Comparison of ENCODE assay signal across 1 cellular context in the genomic region with DNA sequence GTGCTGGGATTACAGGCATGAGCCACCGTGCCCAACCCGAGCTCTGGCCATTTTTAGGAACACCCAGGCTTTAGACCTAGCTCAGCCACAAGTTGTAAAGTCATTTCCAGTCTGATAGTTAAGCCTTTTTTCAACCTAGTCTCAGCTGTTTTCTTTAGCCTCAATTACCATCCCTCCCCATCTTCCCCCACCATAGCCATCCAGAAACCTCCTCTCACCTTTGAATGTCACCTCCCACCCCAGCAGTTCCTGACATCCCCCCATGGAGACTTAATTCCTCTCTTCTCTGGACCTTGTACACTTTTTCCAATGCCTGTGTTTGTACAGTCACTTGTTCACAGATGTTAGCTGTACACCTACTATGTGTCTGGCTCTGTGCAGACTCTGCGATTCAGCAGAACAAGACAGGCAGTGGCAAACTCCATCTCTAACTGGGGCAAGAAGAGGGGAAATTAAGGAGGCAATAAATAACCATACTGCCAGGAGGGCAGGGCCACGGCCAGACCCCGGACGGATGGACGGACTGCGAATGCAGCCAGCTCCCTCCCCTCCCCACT.
TF ChIP-seq lines count a peak whose summit lies in the region.

No MANE protein-coding gene starts in this region.

TF ChIP-seq in K562, 482 proteins besides CTCF, POLR2A, EP300 and RAD21:
- TF ChIP-seq ZKSCAN1 (IDR thresholded peaks at IDR 0.05; ENCODE audit: low read depth, low read length) (peak; percentile 95), FOXP1 (CRISPR knock-in tag; IDR thresholded peaks at IDR 0.05) (no peak), GATAD2B (IDR thresholded peaks at IDR 0.05; ENCODE audit: borderline replicate concordance) (no peak), ELF4 (CRISPR knock-in tag; IDR thresholded peaks at IDR 0.05) (no peak), NR2C1 (IDR thresholded peaks at IDR 0.05) (no peak), NR2C1 (tag; IDR thresholded peaks at IDR 0.05) (no peak)
- TF ChIP-seq, protein P1, sequence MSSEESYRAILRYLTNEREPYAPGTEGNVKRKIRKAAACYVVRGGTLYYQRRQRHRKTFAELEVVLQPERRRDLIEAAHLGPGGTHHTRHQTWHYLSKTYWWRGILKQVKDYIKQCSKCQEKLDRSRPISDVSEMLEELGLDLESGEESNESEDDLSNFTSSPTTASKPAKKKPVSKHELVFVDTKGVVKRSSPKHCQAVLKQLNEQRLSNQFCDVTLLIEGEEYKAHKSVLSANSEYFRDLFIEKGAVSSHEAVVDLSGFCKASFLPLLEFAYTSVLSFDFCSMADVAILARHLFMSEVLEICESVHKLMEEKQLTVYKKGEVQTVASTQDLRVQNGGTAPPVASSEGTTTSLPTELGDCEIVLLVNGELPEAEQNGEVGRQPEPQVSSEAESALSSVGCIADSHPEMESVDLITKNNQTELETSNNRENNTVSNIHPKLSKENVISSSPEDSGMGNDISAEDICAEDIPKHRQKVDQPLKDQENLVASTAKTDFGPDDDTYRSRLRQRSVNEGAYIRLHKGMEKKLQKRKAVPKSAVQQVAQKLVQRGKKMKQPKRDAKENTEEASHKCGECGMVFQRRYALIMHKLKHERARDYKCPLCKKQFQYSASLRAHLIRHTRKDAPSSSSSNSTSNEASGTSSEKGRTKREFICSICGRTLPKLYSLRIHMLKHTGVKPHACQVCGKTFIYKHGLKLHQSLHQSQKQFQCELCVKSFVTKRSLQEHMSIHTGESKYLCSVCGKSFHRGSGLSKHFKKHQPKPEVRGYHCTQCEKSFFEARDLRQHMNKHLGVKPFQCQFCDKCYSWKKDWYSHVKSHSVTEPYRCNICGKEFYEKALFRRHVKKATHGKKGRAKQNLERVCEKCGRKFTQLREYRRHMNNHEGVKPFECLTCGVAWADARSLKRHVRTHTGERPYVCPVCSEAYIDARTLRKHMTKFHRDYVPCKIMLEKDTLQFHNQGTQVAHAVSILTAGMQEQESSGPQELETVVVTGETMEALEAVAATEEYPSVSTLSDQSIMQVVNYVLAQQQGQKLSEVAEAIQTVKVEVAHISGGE (CRISPR knock-in tag; IDR thresholded peaks at IDR 0.05): no peak
TF ChIP-seq in K562: peak in this region for 1.
